Comparison of ENCODE assay signal across 25 cellular contexts in genomic region chr12:73947627-73948026, GRCh38.
DNase-seq lines count a peak whose midpoint lies in the region; ATAC-seq, FAIRE-seq and TF ChIP-seq lines count a peak whose summit lies in the region.
"Had no signal": no experiment of that assay in that cellular context is flagged by ENCODE, and none has a peak within 500 bp of the region (broad histone marks: within the 10 kb centered on the region; RNA-seq: fewer than 3 reads in every experiment).

No MANE protein-coding gene starts in this region.

- POLR2A ChIA-PET in HepG2 (lab: Yijun Ruan, JAX) (no interaction called here), HEK293 (lab: Yijun Ruan, JAX) (no interaction called here)

- WGBS in HepG2 (ENCODE audit: low lambda C conversion rate) = 1% methylated on average over 4 of the region's 4 CpGs
- 57% methylated on average over 4 of the region's 4 CpGs for WGBS in right lobe of liver (ENCODE audit: insufficient coverage, low coverage, low lambda C conversion rate, missing lambda C conversion rate)

- in situ Hi-C loops in HepG2 (cut with HindIII; ENCODE audit: extremely low pct_ligation_motif_present, low pct_unique_long_range_greater_than_20kb) = no loop called here

- H3K4me3 ChIP-seq in HepG2 (replicated peaks in 1 of 3; ENCODE audit: insufficient read depth in 1 of 3, low read depth in 2 of 3, low read length in 3 of 3) (no peak overlapping the region), right lobe of liver (no peak overlapping the region), HEK293 (ENCODE audit: low read depth, low read length) (no peak overlapping the region)
- H3K4me3 ChIP-seq: BLaER1, GM12878 had no signal

- no peak overlapping the region for H3K4me2 ChIP-seq in HepG2 (ENCODE audit: low read depth, low read length)
- H3K4me2 ChIP-seq: BLaER1 had no signal

- no peak overlapping the region for H3K27ac ChIP-seq in HepG2 (ENCODE audit: extremely low read length, insufficient read depth, low read length)
- H3K27ac ChIP-seq in right lobe of liver = no peak overlapping the region
- H3K27ac ChIP-seq in HEK293 (ENCODE audit: extremely low read depth, low read depth, low read length) = no peak overlapping the region
- H3K27ac ChIP-seq: BLaER1 had no signal

- no peak for ATAC-seq in HepG2
- no peak for ATAC-seq in right lobe of liver
- ATAC-seq: GM12878 had no signal

- no peaks in the 10 kb centered on the region for H4K20me1 ChIP-seq in HepG2 (ENCODE audit: insufficient read depth, low read length)
- H4K20me1 ChIP-seq: BLaER1 had no signal

- no peaks in the 10 kb centered on the region for H3K36me3 ChIP-seq in HepG2 (replicated peaks in 1 of 2; ENCODE audit: control insufficient read depth in 1 of 2, insufficient read depth in 2 of 2, low read length in 2 of 2)
- H3K36me3 ChIP-seq in right lobe of liver = no peaks in the 10 kb centered on the region
- no peaks in the 10 kb centered on the region for H3K36me3 ChIP-seq in HEK293 (ENCODE audit: control insufficient read depth in 2 of 2, insufficient read depth in 1 of 2, low read length in 2 of 2)
- H3K36me3 ChIP-seq: BE2C, BLaER1 had no signal

- DNase-seq in HepG2 (ENCODE audit: low spot score) = no peak
- DNase-seq in right lobe of liver = no peak
- no peak for DNase-seq in frontal cortex (ENCODE audit: low spot score in 2 of 2)
- no peak for DNase-seq in NCI-H187 (lab: John Stamatoyannopoulos, UW)
- DNase-seq in NCI-H1092 (lab: John Stamatoyannopoulos, UW) = no peak
- DNase-seq: 8988T; ACHN; BE2C; CD4-positive, alpha-beta memory T cell; CD4-positive, CD25-positive, alpha-beta regulatory T cell; CD8-positive, alpha-beta memory T cell; COR-L47; DMS 273 treated with DMSO at 0.1 percent for 48 hours; DMS153; DMS53; DMS79; DND-41; EL; GDM1 had no signal

- no peak overlapping the region for H3K9ac ChIP-seq in HepG2 (ENCODE audit: insufficient read depth, low read depth, low read length)
- H3K9ac ChIP-seq: BLaER1 had no signal

- no peak overlapping the region for H2AFZ ChIP-seq in HepG2 (ENCODE audit: low read length)

- intact Hi-C loops in HepG2 (cut with micrococcal nuclease; ENCODE audit: unreplicated experiment) (no loop called here), right lobe of liver (cut with DNase I) (no loop called here)

- FAIRE-seq in HepG2 (lab: Jason Lieb, UNC) (no peak), frontal cortex (lab: Jason Lieb, UNC) (peak; percentile 33)
- FAIRE-seq: A204.1, GM12878, GM12892, GM18507 had no signal

- TF ChIP-seq POLR2A in HepG2 (IDR thresholded peaks at IDR 0.05; ENCODE audit: insufficient read depth in 1 of 2, low read depth in 2 of 2, low read length in 2 of 2) (no peak), right lobe of liver (IDR thresholded peaks at IDR 0.05) (no peak)

- CTCF ChIA-PET in HepG2 (lab: Yijun Ruan, JAX; ENCODE audit: low intra/inter-chr PET ratio, low total read pairs) (no interaction called here), HEK293 (lab: Yijun Ruan, JAX) (no interaction called here)

- no peaks in the 10 kb centered on the region for H3K27me3 ChIP-seq in HepG2 (ENCODE audit: control insufficient read depth in 1 of 2, insufficient read depth in 2 of 2, low read length in 2 of 2)
- H3K27me3 ChIP-seq in right lobe of liver = no peaks in the 10 kb centered on the region
- H3K27me3 ChIP-seq: BE2C, BLaER1 had no signal

- H3K79me2 ChIP-seq in HepG2 (ENCODE audit: insufficient read depth, low read length) = no peaks in the 10 kb centered on the region

- BruUV-seq in HepG2 (replicated peaks; lab: Mats Ljungman, UMichigan) = no TSS peak

- TF ChIP-seq CTCF in HepG2 (CRISPR knock-in tag; IDR thresholded peaks at IDR 0.05) (no peak), right lobe of liver (IDR thresholded peaks at IDR 0.05) (no peak), HEK293 (tag by site-specific recombination; IDR thresholded peaks at IDR 0.05) (no peak)

- H3K4me1 ChIP-seq in HepG2 (ENCODE audit: insufficient read depth, low read length) (no peaks in the 10 kb centered on the region), right lobe of liver (no peaks in the 10 kb centered on the region), HEK293 (ENCODE audit: control insufficient read depth, insufficient read depth, low read length) (no peaks in the 10 kb centered on the region)
- H3K4me1 ChIP-seq: BE2C, BLaER1 had no signal

- H3K9me3 ChIP-seq in HepG2 (ENCODE audit: low read length) (no peaks in the 10 kb centered on the region), right lobe of liver (no peaks in the 10 kb centered on the region), HEK293 (ENCODE audit: control insufficient read depth, insufficient read depth, low read depth, low read length) (no peaks in the 10 kb centered on the region)
- H3K9me3 ChIP-seq: BE2C, BLaER1 had no signal

- TF ChIP-seq RAD21 in HepG2 (CRISPR knock-in tag; IDR thresholded peaks at IDR 0.05) = no peak

- TF ChIP-seq EP300 in HepG2 (IDR thresholded peaks at IDR 0.05; ENCODE audit: low read depth in 2 of 2, low read length in 2 of 2) (no peak), HepG2 (CRISPR knock-in tag; IDR thresholded peaks at IDR 0.05; ENCODE audit: borderline replicate concordance) (no peak)

TF ChIP-seq in HepG2, 621 proteins besides CTCF, POLR2A, EP300 and RAD21:
- TF ChIP-seq SPEN (CRISPR knock-in tag; IDR thresholded peaks at IDR 0.05; ENCODE audit: low read depth) (no peak), NKX3-1 (CRISPR knock-in tag; IDR thresholded peaks at IDR 0.05) (no peak), ZNF672 (CRISPR knock-in tag; IDR thresholded peaks at IDR 0.05) (no peak), HOXD1 (CRISPR knock-in tag; IDR thresholded peaks at IDR 0.05) (no peak), SNAI1 (CRISPR knock-in tag; IDR thresholded peaks at IDR 0.05; ENCODE audit: borderline replicate concordance) (no peak), ATF7 (IDR thresholded peaks at IDR 0.05) (peak; percentile 86), ATF7 (CRISPR knock-in tag; IDR thresholded peaks at IDR 0.05) (no peak)

TF ChIP-seq in HEK293, 187 proteins besides CTCF, POLR2A, EP300 and RAD21:
- no peak for TF ChIP-seq ZNF510 (tag by site-specific recombination; IDR thresholded peaks at IDR 0.05; ENCODE audit: insufficient replicate concordance)
- no peak for TF ChIP-seq ZSCAN18 (tag by site-specific recombination; IDR thresholded peaks at IDR 0.05)
- TF ChIP-seq ATF2 (tag by site-specific recombination; IDR thresholded peaks at IDR 0.05; ENCODE audit: low read depth) = peak; percentile 56; the same call in 1 of the 2 replicates
- TF ChIP-seq EGR2 (tag by site-specific recombination; IDR thresholded peaks at IDR 0.05; ENCODE audit: low read depth) = no peak

Comparison
In these comparisons a context has a peak if more than half of its experiments do, and no peak if none do; other contexts are left out.
1. Of the 63 proteins assayed by ChIP-seq in both HepG2 and HEK293: peak only in HepG2: none; only in HEK293: ATF2; in both: none; in neither: 62.